In the genomic region with DNA sequence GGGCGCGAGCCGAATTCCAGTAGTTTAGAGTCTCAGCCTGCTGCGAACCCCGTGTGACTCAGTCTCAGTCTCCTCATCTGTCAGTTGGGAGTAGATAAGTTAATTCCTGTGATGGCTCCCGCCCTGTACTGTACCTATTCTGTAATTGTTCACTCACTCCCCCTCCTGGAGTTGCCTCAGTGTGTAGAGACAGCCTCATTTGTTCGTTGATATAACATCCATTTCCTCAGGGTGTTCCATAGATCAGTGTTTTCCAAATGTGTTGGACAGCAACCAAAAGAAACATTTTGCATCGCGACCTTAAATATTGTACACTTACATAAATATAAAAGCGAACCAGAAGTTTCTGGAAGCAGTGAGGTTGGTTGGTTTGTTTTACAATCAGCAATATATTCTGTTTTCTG, we compare ENCODE assay signal across 8 cellular contexts. TPM values are rescaled to one million over a fixed set of nuclear protein-coding genes. Genes with fewer than 3 reads are reported as not detected.
DNase-seq lines count a peak whose midpoint lies in the region; ATAC-seq and TF ChIP-seq lines count a peak whose summit lies in the region.

No MANE protein-coding gene starts in this region.

- H2BK12ac ChIP-seq in trophoblast cell (ENCODE audit: low read length), result no peak overlapping the region

- peak overlapping the region; percentile 83 for H3K18ac ChIP-seq in trophoblast cell (ENCODE audit: low read length)

- peak; percentile 21 for DNase-seq in NCI-H1092 treated with DMSO at 0.1 percent for 48 hours (lab: John Stamatoyannopoulos, UW)
- DNase-seq in NCI-H1092 (lab: John Stamatoyannopoulos, UW), result no peak
- no peak for DNase-seq in PC-3
- DNase-seq in epithelial cell of prostate (ENCODE audit: low read depth, low spot score), result peak; percentile 85
- DNase-seq in trophoblast cell, result no peak
- no peak for DNase-seq in NCI-H524 treated with DMSO at 0.1 percent for 48 hours (lab: John Stamatoyannopoulos, UW)
- DNase-seq in posterior vena cava (ENCODE audit: low spot score), result no peak

- peaks cover 17% of the 10 kb centered on the region for H3K4me1 ChIP-seq in PC-3 (ENCODE audit: insufficient read depth, low read length)
- H3K4me1 ChIP-seq in trophoblast cell (ENCODE audit: control insufficient read depth in 1 of 2, insufficient read depth in 2 of 2, low read length in 2 of 2), result peaks cover 3% of the 10 kb centered on the region in 2 experiments

- H4K8ac ChIP-seq in trophoblast cell (ENCODE audit: low read depth, low read length), result peak overlapping the region; percentile 89

- CTCF ChIA-PET in PC-3 (lab: Charles Lee), result no interaction called here

- H3K79me2 ChIP-seq in PC-3 (ENCODE audit: low read length), result peaks cover 56% of the 10 kb centered on the region
- H3K79me2 ChIP-seq in trophoblast cell (ENCODE audit: control insufficient read depth, insufficient read depth, low read length, poor library complexity), result peaks cover 10% of the 10 kb centered on the region

- intact Hi-C loops in PC-3 (cut with micrococcal nuclease), result loop anchor here (2.0 kb wide), 2 partner anchors 38 to 60 kb away; no protein-coding TSS in a partner anchor
- intact Hi-C loops in posterior vena cava (cut with DNase I), result no loop called here

- H3K14ac ChIP-seq in trophoblast cell (ENCODE audit: low read length), result peak overlapping the region; percentile 91

- H3K4me3 ChIP-seq in PC-3 (ENCODE audit: low read length) (peak overlapping the region; percentile 79), trophoblast cell (ENCODE audit: low read depth, low read length) (peak overlapping the region; percentile 95)

- 0 out of 2 replicates have a peak, but pooled peaks have one; percentile 15 for TF ChIP-seq CTCF in PC-3 (conservative IDR thresholded peaks at IDR 0.05; ENCODE audit: low read depth, low read length)

- H2AFZ ChIP-seq in PC-3 (ENCODE audit: low read length), result peak overlapping the region; percentile 57; the same call in 1 of the 2 replicates
- H2AFZ ChIP-seq in trophoblast cell (ENCODE audit: insufficient read depth, low read length, poor library complexity), result peak overlapping the region; percentile 62

- peak overlapping the region; percentile 85 for H2BK120ac ChIP-seq in trophoblast cell (ENCODE audit: insufficient read depth, low read length, poor library complexity)

- peak overlapping the region; percentile 97 for H3K27ac ChIP-seq in PC-3 (ENCODE audit: low read length)
- peak overlapping the region; percentile 100 for H3K27ac ChIP-seq in epithelial cell of prostate
- peak overlapping the region; percentile 84 for H3K27ac ChIP-seq in trophoblast cell (ENCODE audit: low read depth, low read length)

- H3K9me3 ChIP-seq in PC-3 (ENCODE audit: low read length) (no peaks in the 10 kb centered on the region), trophoblast cell (ENCODE audit: insufficient read depth, low read depth, low read length) (no peaks in the 10 kb centered on the region)

- peak overlapping the region; percentile 63 for H2BK5ac ChIP-seq in trophoblast cell (ENCODE audit: low read depth, low read length, poor library complexity)

- no peak for ATAC-seq in PC-3
- ATAC-seq in GM19395 (IDR thresholded peaks at IDR 0.05; ENCODE audit: unreplicated experiment), result no peak

- H3K4me2 ChIP-seq in PC-3 (ENCODE audit: low read length) (peak overlapping the region; percentile 89), trophoblast cell (ENCODE audit: low read length) (peak overlapping the region; percentile 70)

- H3K79me1 ChIP-seq in trophoblast cell (ENCODE audit: low read length), result peaks cover 10% of the 10 kb centered on the region

- H3K4ac ChIP-seq in trophoblast cell (ENCODE audit: low read depth, low read length), result peak overlapping the region; percentile 61

- H3K9me2 ChIP-seq in PC-3 (replicated peaks; ENCODE audit: low read length), result no peaks in the 10 kb centered on the region

- H3K23ac ChIP-seq in trophoblast cell (ENCODE audit: low read length), result no peak overlapping the region

- H4K91ac ChIP-seq in trophoblast cell (ENCODE audit: low read depth, low read length), result peak overlapping the region; percentile 87

- no peaks in the 10 kb centered on the region for H4K20me1 ChIP-seq in PC-3 (ENCODE audit: low read length)

- POLR2A ChIA-PET in PC-3 (lab: Charles Lee; ENCODE audit: unreplicated experiment), result interaction anchor here (0.6 kb wide), 1 partner anchor 10 kb away, joined by 3 read pairs; no protein-coding TSS in a partner anchor

- H4K12ac ChIP-seq in trophoblast cell (ENCODE audit: low read depth, low read length), result peak overlapping the region; percentile 89

- H2AK5ac ChIP-seq in trophoblast cell (ENCODE audit: low read length), result peak overlapping the region; percentile 46

- WGBS in trophoblast cell (ENCODE audit: extremely low coverage, insufficient coverage, insufficient read length), result no CpG with 5 or more reads among the region's 10 CpGs

- peaks cover 6% of the 10 kb centered on the region for H3F3A ChIP-seq in PC-3 (ENCODE audit: low read length, unreplicated experiment)

- no TSS peak for BruUV-seq in PC-3 (replicated peaks; lab: Mats Ljungman, UMichigan)

- H3K36me3 ChIP-seq in PC-3 (ENCODE audit: low read depth, low read length), result peaks cover 6% of the 10 kb centered on the region
- H3K36me3 ChIP-seq in trophoblast cell (ENCODE audit: control insufficient read depth in 1 of 2, insufficient read depth in 2 of 2, low read length in 2 of 2), result peaks cover 7 to 13% of the 10 kb centered on the region in 2 experiments

- no peaks in the 10 kb centered on the region for H3K27me3 ChIP-seq in PC-3 (ENCODE audit: low read length)
- no peaks in the 10 kb centered on the region for H3K27me3 ChIP-seq in trophoblast cell (ENCODE audit: insufficient read depth, low read length)

- H3K9ac ChIP-seq in PC-3 (ENCODE audit: low read length), result peak overlapping the region; percentile 98
- H3K9ac ChIP-seq in trophoblast cell (ENCODE audit: low read length), result peak overlapping the region; percentile 86

RNA-seq across cellular contexts. Expression of a gene that starts 0.7 kb away (rescaled TPM):
- 12.5 and 15.4 TPM in 2 replicates for total RNA-seq in PC-3 (2014; rRNA removed)
- polyA plus RNA-seq in trophoblast cell (2013), result 18.2 and 18.8 TPM in 2 replicates
- 10 to 100 TPM; 30.1 to 37.2 TPM for total RNA-seq in posterior vena cava

RNA-seq across cellular contexts. Expression of a gene that starts 26.1 kb away (rescaled TPM):
- total RNA-seq in PC-3 (2014; rRNA removed) (64.2 and 65.0 TPM in 2 replicates), posterior vena cava (10 to 100 TPM; 54.2 to 61.7 TPM)
- polyA plus RNA-seq in trophoblast cell (2013), result 71.0 and 71.8 TPM in 2 replicates

RNA-seq across cellular contexts. Expression of a gene that starts 26.5 kb away (rescaled TPM):
- total RNA-seq in PC-3 (2014; rRNA removed) (103 and 132 TPM in 2 replicates), posterior vena cava (100 to 1,000 TPM in 1 of 2 donors, 10 to 100 TPM in 1; 73.8 to 103 TPM)
- polyA plus RNA-seq in trophoblast cell (2013), result 35.5 and 36.7 TPM in 2 replicates

RNA-seq across cellular contexts. Expression of a gene that starts 51.0 kb away (rescaled TPM):
- total RNA-seq in PC-3 (2014; rRNA removed) (not detected in 2 replicates), posterior vena cava (not detected)
- not detected in 2 replicates for polyA plus RNA-seq in trophoblast cell (2013)

Comparison
In these comparisons a context has a peak if more than half of its experiments do, and no peak if none do; other contexts are left out.
1. DNase-seq: peak in NCI-H1092 treated with DMSO at 0.1 percent for 48 hours (single experiment) and epithelial cell of prostate (single experiment); none in NCI-H1092 (single experiment), PC-3 (single experiment), trophoblast cell (0 of 2), NCI-H524 treated with DMSO at 0.1 percent for 48 hours (single experiment) and posterior vena cava (single experiment).
2. Peak in every context shown above with its lines, with median percentiles within 50 percentile points of each other: H3K27ac ChIP-seq.